Comparison of ENCODE assay signal across 14 cellular contexts in the genomic region with DNA sequence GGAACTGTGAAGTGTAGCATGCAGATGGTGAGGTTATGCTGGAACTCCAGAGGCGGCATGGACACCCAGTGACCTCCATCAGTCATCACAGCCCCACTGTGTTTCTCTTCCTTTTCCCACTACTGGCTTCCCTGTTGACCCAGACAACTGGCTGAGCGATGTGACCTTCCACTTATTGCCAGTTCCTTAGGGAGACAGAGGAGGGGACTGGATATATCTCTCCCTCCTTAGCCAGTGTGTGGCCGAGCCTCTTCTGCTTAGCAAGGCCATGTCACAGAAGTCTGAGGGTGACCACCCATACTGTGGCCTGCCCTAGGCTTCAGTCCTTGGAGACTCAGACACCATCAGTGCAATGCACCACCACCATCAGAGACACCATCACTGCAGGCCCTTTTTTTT. TPM values are rescaled to one million over a fixed set of nuclear protein-coding genes. Genes with fewer than 3 reads are reported as not detected.
DNase-seq lines count a peak whose midpoint lies in the region; FAIRE-seq and TF ChIP-seq lines count a peak whose summit lies in the region.
"Had no signal": no experiment of that assay in that cellular context is flagged by ENCODE, and none has a peak within 500 bp of the region (broad histone marks: within the 10 kb centered on the region; RNA-seq: fewer than 3 reads in every experiment).

No MANE protein-coding gene starts in this region.

- H3F3A ChIP-seq in smooth muscle cell (ENCODE audit: low read depth) = peaks cover 4% of the 10 kb centered on the region

- CTCF ChIA-PET in activated naive CD4-positive, alpha-beta T cell treated with anti-CD3 and anti-CD28 coated beads, Interleukin-2, amount 10 ng/mL, durations not matched to agents 7 days and 5 days (lab: Charles Lee) = interaction anchor here (0.6 to 1.7 kb wide), 7 partner anchors 20 to 506 kb away, joined by 3 to 11 read pairs (median 3); no protein-coding TSS in a partner anchor

- H3K27ac Mint-ChIP-seq in activated naive CD4-positive, alpha-beta T cell treated with anti-CD3 and anti-CD28 coated beads, Interleukin-2, amount 10 ng/mL, durations not matched to agents 7 days and 5 days = peak overlapping the region; percentile 70
- H3K27ac Mint-ChIP-seq in CD14-positive monocyte (no peak overlapping the region), chondrocyte (ENCODE audit: unreplicated experiment) (no peak overlapping the region)

- H3K27me3 Mint-ChIP-seq in activated naive CD4-positive, alpha-beta T cell treated with anti-CD3 and anti-CD28 coated beads, Interleukin-2, amount 10 ng/mL, durations not matched to agents 7 days and 5 days = no peaks in the 10 kb centered on the region
- H3K27me3 Mint-ChIP-seq in CD14-positive monocyte (ENCODE audit: low read depth in 3 of 3) = peaks cover 0 to 2% (median 0%) of the 10 kb centered on the region in 3 donors
- H3K27me3 Mint-ChIP-seq in chondrocyte (ENCODE audit: low read depth) = no peaks in the 10 kb centered on the region

- TF ChIP-seq CTCF in CD14-positive monocyte (IDR thresholded peaks at IDR 0.05) = no peak
- no peak for TF ChIP-seq CTCF in chondrocyte (IDR thresholded peaks at IDR 0.05)
- no peak for TF ChIP-seq CTCF in smooth muscle cell (IDR thresholded peaks at IDR 0.05; ENCODE audit: borderline replicate concordance, insufficient read depth, poor library complexity, severe bottlenecking)
- TF ChIP-seq CTCF in uterus (IDR thresholded peaks at IDR 0.05) = no peak

- H3K36me3 Mint-ChIP-seq in activated naive CD4-positive, alpha-beta T cell treated with anti-CD3 and anti-CD28 coated beads, Interleukin-2, amount 10 ng/mL, durations not matched to agents 7 days and 5 days = peaks cover 14% of the 10 kb centered on the region
- peaks cover 8 to 9% of the 10 kb centered on the region in 2 donors for H3K36me3 Mint-ChIP-seq in CD14-positive monocyte
- peaks cover 4% of the 10 kb centered on the region for H3K36me3 Mint-ChIP-seq in chondrocyte (ENCODE audit: low read depth)

- H3K27ac ChIP-seq in skeletal muscle tissue (ENCODE audit: low read depth, low read length) = no peak overlapping the region
- no peak overlapping the region for H3K27ac ChIP-seq in smooth muscle cell (ENCODE audit: low read depth)
- H3K27ac ChIP-seq in uterus = no peak overlapping the region
- H3K27ac ChIP-seq: A549 had no signal

- no peak overlapping the region for H3K4me3 ChIP-seq in skeletal muscle tissue (ENCODE audit: low read length in 3 of 3)
- H3K4me3 ChIP-seq in smooth muscle cell = no peak overlapping the region
- H3K4me3 ChIP-seq in uterus = no peak overlapping the region
- H3K4me3 ChIP-seq: A549 had no signal

- H3K9me3 ChIP-seq in skeletal muscle tissue (ENCODE audit: control insufficient read depth in 3 of 3, low read length in 3 of 3) (no peaks in the 10 kb centered on the region), smooth muscle cell (replicated peaks; ENCODE audit: low read depth) (no peaks in the 10 kb centered on the region), uterus (no peaks in the 10 kb centered on the region)
- H3K9me3 ChIP-seq: A549 had no signal

- no peak for FAIRE-seq in H54 (lab: Jason Lieb, UNC)
- FAIRE-seq: A549 had no signal

- WGBS in smooth muscle cell (ENCODE audit: low lambda C conversion rate) = 94% methylated on average over 3 of the region's 3 CpGs

- TF ChIP-seq POLR2A in H54 (IDR thresholded peaks at IDR 0.05; ENCODE audit: low read depth, low read length) (no peak), uterus (IDR thresholded peaks at IDR 0.05) (no peak)

- H3K4me1 ChIP-seq in skeletal muscle tissue (ENCODE audit: control insufficient read depth in 3 of 3, insufficient read depth in 3 of 3, low read length in 3 of 3) = peaks cover 57 to 75% (median 70%) of the 10 kb centered on the region in 3 donors
- peaks cover 9% of the 10 kb centered on the region for H3K4me1 ChIP-seq in smooth muscle cell (ENCODE audit: low read depth)
- H3K4me1 ChIP-seq in uterus = peaks cover 0 to 12% of the 10 kb centered on the region in 2 donors

- no peak for DNase-seq in activated naive CD4-positive, alpha-beta T cell treated with anti-CD3 and anti-CD28 coated beads, Interleukin-2, amount 10 ng/mL, durations not matched to agents 7 days and 5 days
- DNase-seq in activated naive CD4-positive, alpha-beta T cell treated with Interleukin-2 at 50 U/mL for 16 hours = no peak
- DNase-seq in CD14-positive monocyte (ENCODE audit: low spot score) = peak; percentile 33
- DNase-seq in chondrocyte (ENCODE audit: low spot score) = peak; percentile 41
- DNase-seq in H54 (ENCODE audit: insufficient read length, low spot score) = no peak
- no peak for DNase-seq in smooth muscle cell (lab: John Stamatoyannopoulos, UW; ENCODE audit: unreplicated experiment)
- no peak for DNase-seq in uterus
- DNase-seq: NCI-H1436, NCI-H2081 treated with DMSO at 0.1 percent for 48 hours, NCI-H524 treated with DMSO at 0.1 percent for 48 hours had no signal

- H3K4me2 ChIP-seq in smooth muscle cell = no peak overlapping the region
- H3K4me2 ChIP-seq: A549 had no signal

- H4K20me1 ChIP-seq in smooth muscle cell (ENCODE audit: low read depth) = peaks cover under 1% of the 10 kb centered on the region

- H3K36me3 ChIP-seq in skeletal muscle tissue (ENCODE audit: control insufficient read depth in 3 of 3, insufficient read depth in 3 of 3, low read length in 3 of 3) (peaks cover 0 to 5% (median 0%) of the 10 kb centered on the region in 3 donors), smooth muscle cell (ENCODE audit: low read depth) (no peaks in the 10 kb centered on the region), uterus (no peaks in the 10 kb centered on the region)

- intact Hi-C loops in CD14-positive monocyte (cut with micrococcal nuclease) = no loop called here
- intact Hi-C loops in uterus (cut with DNase I; ENCODE audit: low total_unique reads) = no loop called here

- H3K9ac ChIP-seq in skeletal muscle tissue (ENCODE audit: low read depth in 1 of 3, low read length in 3 of 3) (peak overlapping the region in 2 of 3 donors; percentile 36 to 77), smooth muscle cell (ENCODE audit: low read depth) (no peak overlapping the region)

- no peaks in the 10 kb centered on the region for H3K27me3 ChIP-seq in skeletal muscle tissue (ENCODE audit: control insufficient read depth in 3 of 3, insufficient read depth in 3 of 3, low read length in 3 of 3)
- H3K27me3 ChIP-seq in smooth muscle cell (ENCODE audit: low read depth) = no peaks in the 10 kb centered on the region
- H3K27me3 ChIP-seq in uterus = no peaks in the 10 kb centered on the region

- peaks cover 14% of the 10 kb centered on the region for H3K79me2 ChIP-seq in smooth muscle cell (ENCODE audit: low read depth)

- no peaks in the 10 kb centered on the region for H3K9me3 Mint-ChIP-seq in activated naive CD4-positive, alpha-beta T cell treated with anti-CD3 and anti-CD28 coated beads, Interleukin-2, amount 10 ng/mL, durations not matched to agents 7 days and 5 days
- H3K9me3 Mint-ChIP-seq in CD14-positive monocyte (peaks cover 0 to 2% (median 0%) of the 10 kb centered on the region in 7 donors), chondrocyte (ENCODE audit: low read depth) (no peaks in the 10 kb centered on the region)
- H3K9me3 Mint-ChIP-seq: CD4-positive, CD25-positive, alpha-beta regulatory T cell had no signal

- no peak overlapping the region for H3K4me3 Mint-ChIP-seq in activated naive CD4-positive, alpha-beta T cell treated with anti-CD3 and anti-CD28 coated beads, Interleukin-2, amount 10 ng/mL, durations not matched to agents 7 days and 5 days
- H3K4me3 Mint-ChIP-seq in CD14-positive monocyte = no peak overlapping the region
- no peak overlapping the region for H3K4me3 Mint-ChIP-seq in chondrocyte (ENCODE audit: unreplicated experiment)

- no peak overlapping the region for H2AFZ ChIP-seq in smooth muscle cell (ENCODE audit: low read depth)

- H3K4me1 Mint-ChIP-seq in activated naive CD4-positive, alpha-beta T cell treated with anti-CD3 and anti-CD28 coated beads, Interleukin-2, amount 10 ng/mL, durations not matched to agents 7 days and 5 days = peaks cover 82% of the 10 kb centered on the region
- H3K4me1 Mint-ChIP-seq in CD14-positive monocyte (peaks cover 75% of the 10 kb centered on the region), chondrocyte (ENCODE audit: low read depth) (peaks cover 18% of the 10 kb centered on the region)

RNA-seq across cellular contexts. Expression of a gene that starts 3.0 kb away (rescaled TPM):
- polyA plus RNA-seq in CD14-positive monocyte = 10 to 100 TPM; 39.2 to 43.0 TPM
- total RNA-seq in chondrocyte = 40.0 to 49.1 TPM (median 43.8 TPM) in 3 replicates
- 38.1 TPM for total RNA-seq in skeletal muscle tissue
- total RNA-seq in smooth muscle cell = 15.7 and 17.1 TPM in 2 replicates
- 27.8 and 34.2 TPM in 2 replicates for polyA plus RNA-seq in smooth muscle cell
- total RNA-seq in uterus = 100 to 1,000 TPM in 2 of 4 donors, 10 to 100 TPM in 2; 41.5 to 129 (median 89.9) TPM

RNA-seq across cellular contexts. Expression of a gene that starts 31.3 kb away (rescaled TPM):
- polyA plus RNA-seq in CD14-positive monocyte (10 to 100 TPM; 54.2 to 59.4 TPM), smooth muscle cell (169 and 170 TPM in 2 replicates)
- total RNA-seq in chondrocyte (152 to 215 TPM (median 156 TPM) in 3 replicates), skeletal muscle tissue (44.4 TPM), smooth muscle cell (79.3 and 83.0 TPM in 2 replicates), uterus (100 to 1,000 TPM in 1 of 4 donors, 10 to 100 TPM in 3; 45.1 to 112 (median 73.4) TPM)

RNA-seq across cellular contexts. Expression of a gene that starts 48.4 kb away (rescaled TPM):
- polyA plus RNA-seq in CD14-positive monocyte (not detected), smooth muscle cell (not detected in 2 replicates)
- total RNA-seq in chondrocyte (not detected in 3 replicates), skeletal muscle tissue (not detected), smooth muscle cell (0.13 and 0.22 TPM in 2 replicates), uterus (not detected)
- total RNA-seq: CD4-positive, CD25-positive, alpha-beta regulatory T cell; H7 had no signal
- polyA plus RNA-seq: A549 had no signal

Comparison
In these comparisons a context has a peak if more than half of its experiments do, and no peak if none do; other contexts are left out.
1. DNase-seq: peak in CD14-positive monocyte (single experiment) and chondrocyte (single experiment); none in activated naive CD4-positive, alpha-beta T cell treated with anti-CD3 and anti-CD28 coated beads, Interleukin-2, amount 10 ng/mL, durations not matched to agents 7 days and 5 days (single experiment), activated naive CD4-positive, alpha-beta T cell treated with Interleukin-2 at 50 U/mL for 16 hours (single experiment), H54 (single experiment), smooth muscle cell (single experiment) and uterus (0 of 2).